Comparison of ENCODE assay signal across 21 cellular contexts in the genomic region with DNA sequence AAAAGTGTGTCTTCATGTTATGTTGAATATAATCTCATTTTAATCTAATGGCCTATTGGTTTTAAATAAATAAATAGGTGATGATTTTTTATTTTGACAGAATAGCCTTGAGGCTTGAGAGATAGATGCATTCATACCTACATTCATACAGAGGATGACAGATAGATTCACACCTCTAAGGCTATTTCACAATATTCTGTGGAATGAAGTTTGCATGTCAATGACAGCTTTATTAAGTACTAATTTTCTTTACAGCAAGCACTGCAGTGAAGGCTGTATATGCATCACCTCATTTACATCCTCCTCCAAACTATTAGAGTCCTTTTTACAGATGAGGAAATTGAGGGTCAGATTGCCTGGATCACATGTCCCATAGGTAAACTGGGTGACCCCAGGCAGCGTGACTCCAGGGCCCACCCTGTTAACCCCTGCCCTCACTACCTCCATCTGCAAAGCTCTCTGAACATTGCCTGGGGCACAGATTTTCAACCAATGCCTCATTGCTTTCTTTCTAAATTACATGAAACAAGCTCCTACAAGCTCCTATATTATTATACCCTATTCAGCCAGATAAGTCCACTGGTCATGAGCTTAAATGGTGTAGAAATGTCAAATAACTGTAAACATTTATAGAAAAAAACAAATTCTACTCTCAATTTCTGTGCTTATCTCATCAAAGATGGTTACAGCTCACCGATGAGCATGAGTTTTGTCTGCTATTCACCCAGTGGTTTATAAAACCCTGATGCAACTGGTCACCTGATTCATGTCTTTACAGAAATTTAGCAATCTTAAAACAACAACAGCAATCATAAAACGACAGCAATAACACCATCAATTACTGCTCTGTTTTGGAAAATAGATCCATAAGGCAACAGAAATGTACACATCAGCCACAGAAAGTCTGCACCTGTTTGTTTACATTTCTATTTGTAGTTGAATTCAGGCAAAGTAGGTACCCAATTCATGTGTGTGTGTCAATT.
DNase-seq lines count a peak whose midpoint lies in the region; ATAC-seq and TF ChIP-seq lines count a peak whose summit lies in the region.
"Had no signal": no experiment of that assay in that cellular context is flagged by ENCODE, and none has a peak within 500 bp of the region (broad histone marks: within the 10 kb centered on the region; RNA-seq: fewer than 3 reads in every experiment).

No MANE protein-coding gene starts in this region.

- peak overlapping the region; percentile 59 to 91 for H3K27ac ChIP-seq in SK-N-SH (ENCODE audit: low read depth in 2 of 2, low read length in 1 of 2)
- H3K27ac ChIP-seq: KMS-11, psoas muscle, stomach, upper lobe of right lung had no signal

- no peak overlapping the region for H3K4me3 ChIP-seq in SK-N-SH (ENCODE audit: low read depth in 2 of 2, low read length in 1 of 2)
- H3K4me3 ChIP-seq: psoas muscle, skin epidermis, stomach, upper lobe of right lung had no signal

- H3K9me3 Mint-ChIP-seq in type B pancreatic cell (no peaks in the 10 kb centered on the region), T-cell (peaks cover 0 to 10% (median 0%) of the 10 kb centered on the region in 3 donors)
- H3K9me3 Mint-ChIP-seq: activated naive CD8-positive, alpha-beta T cell treated with anti-CD3 and anti-CD28 coated beads for 36 hours had no signal

- H3K9me2 ChIP-seq in SK-N-SH: no peaks in the 10 kb centered on the region

- no peak for TF ChIP-seq RAD21 in SK-N-SH (IDR thresholded peaks at IDR 0.05; ENCODE audit: low read length)

- H3K4me3 Mint-ChIP-seq in type B pancreatic cell (peak overlapping the region; percentile 50), T-cell (no peak overlapping the region)
- H3K4me3 Mint-ChIP-seq: activated naive CD8-positive, alpha-beta T cell treated with anti-CD3 and anti-CD28 coated beads for 36 hours had no signal

- POLR2A ChIA-PET in SK-N-SH (lab: Yijun Ruan, JAX) (no interaction called here), T-cell (lab: Charles Lee) (no interaction called here)

- H3K9ac ChIP-seq in SK-N-SH: no peak overlapping the region; the same call in 1 of the 2 replicates
- H3K9ac ChIP-seq: KMS-11 had no signal

- H3K4me2 ChIP-seq in SK-N-SH: peak overlapping the region; percentile 66; the same call in 1 of the 2 replicates
- H3K4me2 ChIP-seq: KMS-11 had no signal

- no peaks in the 10 kb centered on the region for H3K27me3 ChIP-seq in SK-N-SH (ENCODE audit: insufficient read depth)

- TF ChIP-seq EP300 in SK-N-SH (IDR thresholded peaks at IDR 0.05; ENCODE audit: borderline replicate concordance in 1 of 2, low read depth in 1 of 2, low read length in 1 of 2): no peak

- ATAC-seq in SK-N-SH treated with all-trans-retinoic acid at 6 μM for 48 hours (no peak), esophagus mucosa (peak; percentile 17), T-cell (replicated peaks in 1 of 4) (no peak)
- ATAC-seq: left colon, psoas muscle, upper lobe of right lung had no signal

- H3K4me1 Mint-ChIP-seq in type B pancreatic cell (ENCODE audit: unreplicated experiment) (peaks cover 22% of the 10 kb centered on the region), T-cell (no peaks in the 10 kb centered on the region)
- H3K4me1 Mint-ChIP-seq: activated naive CD8-positive, alpha-beta T cell treated with anti-CD3 and anti-CD28 coated beads for 36 hours; brain had no signal

- TF ChIP-seq CTCF in SK-N-SH (IDR thresholded peaks at IDR 0.05) (no peak), type B pancreatic cell (conservative IDR thresholded peaks at IDR 0.05) (no peak)

- no peaks in the 10 kb centered on the region for H3K9me3 ChIP-seq in SK-N-SH
- H3K9me3 ChIP-seq: psoas muscle, upper lobe of right lung had no signal

- peak overlapping the region; percentile 84 for H3K27ac Mint-ChIP-seq in type B pancreatic cell
- no peak overlapping the region for H3K27ac Mint-ChIP-seq in T-cell
- H3K27ac Mint-ChIP-seq: activated naive CD8-positive, alpha-beta T cell treated with anti-CD3 and anti-CD28 coated beads for 36 hours had no signal

- CTCF ChIA-PET in SK-N-SH (lab: Yijun Ruan, JAX) (interaction anchor here (0.7 to 2.4 kb wide), 2 partner anchors 10 to 36 kb away, joined by 3 to 12 read pairs; no protein-coding TSS in a partner anchor), T-cell (lab: Charles Lee) (no interaction called here)

- H2AFZ ChIP-seq in SK-N-SH (ENCODE audit: low read depth): no peak overlapping the region

- WGBS in SK-N-SH (ENCODE audit: low lambda C conversion rate): 79% methylated on average over 3 of the region's 3 CpGs

- peaks cover 31 to 39% of the 10 kb centered on the region in 2 experiments for H3K4me1 ChIP-seq in SK-N-SH (ENCODE audit: control insufficient read depth in 1 of 2, insufficient read depth in 2 of 2, low read depth in 1 of 2, low read length in 1 of 2)
- H3K4me1 ChIP-seq: psoas muscle, stomach, upper lobe of right lung had no signal

- no peaks in the 10 kb centered on the region for H4K20me1 ChIP-seq in SK-N-SH (ENCODE audit: insufficient read depth)

- no peaks in the 10 kb centered on the region for H3K36me3 ChIP-seq in SK-N-SH (replicated peaks in 1 of 2; ENCODE audit: control insufficient read depth in 1 of 2, insufficient read depth in 2 of 2, low read length in 1 of 2)
- H3K36me3 ChIP-seq: stomach, upper lobe of right lung had no signal

- H3K36me3 Mint-ChIP-seq in type B pancreatic cell (no peaks in the 10 kb centered on the region), T-cell (no peaks in the 10 kb centered on the region)
- H3K36me3 Mint-ChIP-seq: activated naive CD8-positive, alpha-beta T cell treated with anti-CD3 and anti-CD28 coated beads for 36 hours; brain had no signal

- H3K79me2 ChIP-seq in SK-N-SH (ENCODE audit: insufficient read depth): no peaks in the 10 kb centered on the region

- H3K27me3 Mint-ChIP-seq in type B pancreatic cell (peaks cover 14% of the 10 kb centered on the region), T-cell (peaks cover 24 to 25% of the 10 kb centered on the region in 2 donors)

- DNase-seq in SK-N-SH (peak; percentile 32), NCI-H748 treated with DMSO at 0.1 percent for 48 hours (lab: John Stamatoyannopoulos, UW) (peak; percentile 60), type B pancreatic cell (ENCODE audit: extremely low spot score, unreplicated experiment) (no peak), T-cell (no peak), ureter (ENCODE audit: low spot score) (no peak)
- DNase-seq in activated effector memory CD4-positive, alpha-beta T cell treated with anti-CD3 and anti-CD28 coated beads, Interleukin-2, amount 50 U/mL, for 16 hours: no peak
- DNase-seq: activated CD4-positive, CD25-positive, alpha-beta regulatory T cell treated with anti-CD3 and anti-CD28 coated beads, Interleukin-2, amount 50 U/mL, for 72 hours; left colon; NCI-H2107; NCI-H524 treated with DMSO at 0.1 percent for 48 hours; OCI-M1; psoas muscle; stimulated activated CD4-positive, alpha-beta T cell treated with anti-CD3 and anti-CD28 coated beads, Interleukin-4, amount 100 ng/mL, for 1 hour; stomach; upper lobe of right lung had no signal

- peaks cover 32% of the 10 kb centered on the region for H3F3A ChIP-seq in SK-N-SH (replicated peaks; ENCODE audit: insufficient read depth)

TF ChIP-seq in SK-N-SH, 30 proteins besides CTCF, POLR2A, EP300 and RAD21 (continues in another document):
- TF ChIP-seq, protein P1, sequence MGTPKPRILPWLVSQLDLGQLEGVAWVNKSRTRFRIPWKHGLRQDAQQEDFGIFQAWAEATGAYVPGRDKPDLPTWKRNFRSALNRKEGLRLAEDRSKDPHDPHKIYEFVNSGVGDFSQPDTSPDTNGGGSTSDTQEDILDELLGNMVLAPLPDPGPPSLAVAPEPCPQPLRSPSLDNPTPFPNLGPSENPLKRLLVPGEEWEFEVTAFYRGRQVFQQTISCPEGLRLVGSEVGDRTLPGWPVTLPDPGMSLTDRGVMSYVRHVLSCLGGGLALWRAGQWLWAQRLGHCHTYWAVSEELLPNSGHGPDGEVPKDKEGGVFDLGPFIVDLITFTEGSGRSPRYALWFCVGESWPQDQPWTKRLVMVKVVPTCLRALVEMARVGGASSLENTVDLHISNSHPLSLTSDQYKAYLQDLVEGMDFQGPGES (IDR thresholded peaks at IDR 0.05; ENCODE audit: low read depth, low read length): no peak

TF ChIP-seq in SK-N-SH treated with all-trans-retinoic acid at 6 μM for 48 hours, 23 proteins besides CTCF, POLR2A, EP300 and RAD21:
- TF ChIP-seq ZNF8 (CRISPR knock-in tag; IDR thresholded peaks at IDR 0.05) (no peak), SNAI2 (CRISPR knock-in tag; IDR thresholded peaks at IDR 0.05) (no peak), ZNF70 (CRISPR knock-in tag; IDR thresholded peaks at IDR 0.05) (no peak)
TF ChIP-seq in SK-N-SH treated with all-trans-retinoic acid at 6 μM for 48 hours: peak in this region for 0.

Comparison
In these comparisons a context has a peak if more than half of its experiments do, and no peak if none do; other contexts are left out.
1. DNase-seq: peak in SK-N-SH (single experiment) and NCI-H748 treated with DMSO at 0.1 percent for 48 hours (single experiment); none in type B pancreatic cell (single experiment), activated effector memory CD4-positive, alpha-beta T cell treated with anti-CD3 and anti-CD28 coated beads, Interleukin-2, amount 50 U/mL, for 16 hours (single experiment), T-cell (0 of 34) and ureter (single experiment).